In the genomic region with DNA sequence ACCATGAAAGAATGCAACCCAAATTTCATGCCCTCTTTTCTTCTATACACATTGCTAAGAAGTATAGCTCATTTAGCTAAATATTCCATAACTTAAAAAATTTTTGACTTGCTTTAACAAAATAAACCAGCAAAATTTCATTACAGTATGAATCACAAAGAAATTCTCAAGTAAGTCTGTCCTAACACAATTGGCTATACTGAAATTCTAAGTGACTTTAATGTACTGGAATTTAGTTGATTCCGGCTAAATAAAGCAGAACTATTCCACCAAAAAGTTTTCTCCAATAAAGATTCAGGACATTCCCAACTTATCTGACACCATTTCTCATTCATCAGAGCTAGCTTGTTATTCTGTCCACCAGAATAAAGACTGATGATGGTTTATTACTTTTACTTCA, we compare ENCODE assay signal across 24 cellular contexts. TPM values are rescaled to one million over a fixed set of nuclear protein-coding genes. Genes with fewer than 3 reads are reported as not detected.
DNase-seq lines count a peak whose midpoint lies in the region; ATAC-seq, FAIRE-seq and TF ChIP-seq lines count a peak whose summit lies in the region.
"Had no signal": no experiment of that assay in that cellular context is flagged by ENCODE, and none has a peak within 500 bp of the region (broad histone marks: within the 10 kb centered on the region; RNA-seq: fewer than 3 reads in every experiment).

No MANE protein-coding gene starts in this region.

- H4K20me1 ChIP-seq in SK-N-SH (ENCODE audit: insufficient read depth): no peaks in the 10 kb centered on the region

- 64% methylated on average over 1 of the region's 1 CpG for WGBS in SK-N-SH (ENCODE audit: low lambda C conversion rate)

- no peak overlapping the region for H3K4me2 ChIP-seq in SK-N-SH

- no peak for TF ChIP-seq RAD21 in SK-N-SH (IDR thresholded peaks at IDR 0.05; ENCODE audit: low read length)

- peak; percentile 68 for ATAC-seq in SK-N-SH treated with all-trans-retinoic acid at 6 μM for 48 hours
- no peak for ATAC-seq in HG03095 (IDR thresholded peaks at IDR 0.05; ENCODE audit: unreplicated experiment)
- ATAC-seq in GM18907 (IDR thresholded peaks at IDR 0.05; ENCODE audit: unreplicated experiment): no peak
- ATAC-seq: GM12878, HCT116 had no signal

- H3K4me1 ChIP-seq in SK-N-SH (ENCODE audit: control insufficient read depth in 1 of 2, insufficient read depth in 2 of 2, low read depth in 1 of 2, low read length in 1 of 2) (no peaks in the 10 kb centered on the region; a peak in 1 of 4 replicates), HAP-1 (no peaks in the 10 kb centered on the region; the same call in 1 of the 2 replicates)

- H3K9ac ChIP-seq in SK-N-SH: no peak overlapping the region
- H3K9ac ChIP-seq: GM23248 had no signal

- no peak for TF ChIP-seq CTCF in SK-N-SH (IDR thresholded peaks at IDR 0.05)

- in situ Hi-C loops in HAP-1 (cut with MboI; ENCODE audit: low sequenced_read_pairs): no loop called here

- TF ChIP-seq EP300 in SK-N-SH (IDR thresholded peaks at IDR 0.05; ENCODE audit: borderline replicate concordance in 1 of 2, low read depth in 1 of 2, low read length in 1 of 2): no peak

- H3K27ac ChIP-seq in SK-N-SH (ENCODE audit: low read depth in 2 of 2, low read length in 1 of 2): no peak overlapping the region
- H3K27ac ChIP-seq: 22Rv1, GM23248 had no signal

- FAIRE-seq in GM19239 (lab: Jason Lieb, UNC): peak; percentile 23
- FAIRE-seq: A204.1, GM12878, GM18507, H1 had no signal

- CTCF ChIA-PET in SK-N-SH (lab: Yijun Ruan, JAX): no interaction called here

- H3K9me3 ChIP-seq in SK-N-SH (no peaks in the 10 kb centered on the region), HAP-1 (no peaks in the 10 kb centered on the region)

- H3K27me3 ChIP-seq in SK-N-SH (ENCODE audit: insufficient read depth) (no peaks in the 10 kb centered on the region), HAP-1 (ENCODE audit: low read depth) (no peaks in the 10 kb centered on the region)

- DNase-seq in SK-N-SH (no peak), GM19239 (ENCODE audit: insufficient read length, low spot score) (no peak), dedifferentiated amniotic fluid mesenchymal stem cell (ENCODE audit: extremely low spot score) (peak; percentile 55), HAP-1 (ENCODE audit: low spot score in 2 of 2) (no peak)
- no peak for DNase-seq in activated naive CD4-positive, alpha-beta T cell treated with Interleukin-2 at 50 U/mL for 16 hours
- DNase-seq: ACHN; C1 segment of cervical spinal cord; Calu3; CD4-positive, alpha-beta memory T cell; COR-L47; DMS53; DMS79 treated with DMSO at 0.1 percent for 48 hours; GDM1; GM23248; H7 had no signal

- H3K9me2 ChIP-seq in SK-N-SH: no peaks in the 10 kb centered on the region

- H3F3A ChIP-seq in SK-N-SH (replicated peaks; ENCODE audit: insufficient read depth): peaks cover 8% of the 10 kb centered on the region

- no peak overlapping the region for H2AFZ ChIP-seq in SK-N-SH (ENCODE audit: low read depth)
- H2AFZ ChIP-seq: GM23248 had no signal

- H3K36me3 ChIP-seq in SK-N-SH (replicated peaks in 1 of 2; ENCODE audit: control insufficient read depth in 1 of 2, insufficient read depth in 2 of 2, low read length in 1 of 2) (peaks cover 20 to 36% of the 10 kb centered on the region in 2 experiments), HAP-1 (replicated peaks) (peaks cover 9% of the 10 kb centered on the region)

- no peak overlapping the region for H3K4me3 ChIP-seq in SK-N-SH (ENCODE audit: low read depth in 2 of 2, low read length in 1 of 2)
- H3K4me3 ChIP-seq in HAP-1: no peak overlapping the region
- H3K4me3 ChIP-seq: GM12878, GM23248 had no signal

- POLR2A ChIA-PET in SK-N-SH (lab: Yijun Ruan, JAX): no interaction called here

- peaks cover 82% of the 10 kb centered on the region for H3K79me2 ChIP-seq in SK-N-SH (ENCODE audit: insufficient read depth)

TF ChIP-seq in SK-N-SH treated with all-trans-retinoic acid at 6 μM for 48 hours, 23 proteins besides CTCF, POLR2A, EP300 and RAD21:
- no peak for TF ChIP-seq BACH2 (CRISPR knock-in tag; IDR thresholded peaks at IDR 0.05; ENCODE audit: borderline replicate concordance)
- TF ChIP-seq ISL1 (CRISPR knock-in tag; IDR thresholded peaks at IDR 0.05): peak; percentile 26

TF ChIP-seq in SK-N-SH, 30 proteins besides CTCF, POLR2A, EP300 and RAD21 (continues in another document):
- TF ChIP-seq NRF1 (IDR thresholded peaks at IDR 0.05; ENCODE audit: low read depth, low read length): no peak
- TF ChIP-seq RXRA (IDR thresholded peaks at IDR 0.05; ENCODE audit: borderline replicate concordance, low read depth): no peak
- no peak for TF ChIP-seq ELF1 (IDR thresholded peaks at IDR 0.05)
- no peak for TF ChIP-seq JUND (IDR thresholded peaks at IDR 0.05)
- TF ChIP-seq, protein P1, sequence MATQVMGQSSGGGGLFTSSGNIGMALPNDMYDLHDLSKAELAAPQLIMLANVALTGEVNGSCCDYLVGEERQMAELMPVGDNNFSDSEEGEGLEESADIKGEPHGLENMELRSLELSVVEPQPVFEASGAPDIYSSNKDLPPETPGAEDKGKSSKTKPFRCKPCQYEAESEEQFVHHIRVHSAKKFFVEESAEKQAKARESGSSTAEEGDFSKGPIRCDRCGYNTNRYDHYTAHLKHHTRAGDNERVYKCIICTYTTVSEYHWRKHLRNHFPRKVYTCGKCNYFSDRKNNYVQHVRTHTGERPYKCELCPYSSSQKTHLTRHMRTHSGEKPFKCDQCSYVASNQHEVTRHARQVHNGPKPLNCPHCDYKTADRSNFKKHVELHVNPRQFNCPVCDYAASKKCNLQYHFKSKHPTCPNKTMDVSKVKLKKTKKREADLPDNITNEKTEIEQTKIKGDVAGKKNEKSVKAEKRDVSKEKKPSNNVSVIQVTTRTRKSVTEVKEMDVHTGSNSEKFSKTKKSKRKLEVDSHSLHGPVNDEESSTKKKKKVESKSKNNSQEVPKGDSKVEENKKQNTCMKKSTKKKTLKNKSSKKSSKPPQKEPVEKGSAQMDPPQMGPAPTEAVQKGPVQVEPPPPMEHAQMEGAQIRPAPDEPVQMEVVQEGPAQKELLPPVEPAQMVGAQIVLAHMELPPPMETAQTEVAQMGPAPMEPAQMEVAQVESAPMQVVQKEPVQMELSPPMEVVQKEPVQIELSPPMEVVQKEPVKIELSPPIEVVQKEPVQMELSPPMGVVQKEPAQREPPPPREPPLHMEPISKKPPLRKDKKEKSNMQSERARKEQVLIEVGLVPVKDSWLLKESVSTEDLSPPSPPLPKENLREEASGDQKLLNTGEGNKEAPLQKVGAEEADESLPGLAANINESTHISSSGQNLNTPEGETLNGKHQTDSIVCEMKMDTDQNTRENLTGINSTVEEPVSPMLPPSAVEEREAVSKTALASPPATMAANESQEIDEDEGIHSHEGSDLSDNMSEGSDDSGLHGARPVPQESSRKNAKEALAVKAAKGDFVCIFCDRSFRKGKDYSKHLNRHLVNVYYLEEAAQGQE (IDR thresholded peaks at IDR 0.05; ENCODE audit: low read depth, low read length): no peak
- TF ChIP-seq, protein P2, sequence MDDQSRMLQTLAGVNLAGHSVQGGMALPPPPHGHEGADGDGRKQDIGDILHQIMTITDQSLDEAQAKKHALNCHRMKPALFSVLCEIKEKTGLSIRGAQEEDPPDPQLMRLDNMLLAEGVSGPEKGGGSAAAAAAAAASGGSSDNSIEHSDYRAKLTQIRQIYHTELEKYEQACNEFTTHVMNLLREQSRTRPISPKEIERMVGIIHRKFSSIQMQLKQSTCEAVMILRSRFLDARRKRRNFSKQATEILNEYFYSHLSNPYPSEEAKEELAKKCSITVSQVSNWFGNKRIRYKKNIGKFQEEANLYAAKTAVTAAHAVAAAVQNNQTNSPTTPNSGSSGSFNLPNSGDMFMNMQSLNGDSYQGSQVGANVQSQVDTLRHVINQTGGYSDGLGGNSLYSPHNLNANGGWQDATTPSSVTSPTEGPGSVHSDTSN (IDR thresholded peaks at IDR 0.05): no peak
- TF ChIP-seq TEAD4 (IDR thresholded peaks at IDR 0.05; ENCODE audit: borderline replicate concordance, insufficient read depth): no peak
- TF ChIP-seq TAF1 (IDR thresholded peaks at IDR 0.05; ENCODE audit: borderline replicate concordance, low read depth, low read length): no peak
- TF ChIP-seq, protein P3, sequence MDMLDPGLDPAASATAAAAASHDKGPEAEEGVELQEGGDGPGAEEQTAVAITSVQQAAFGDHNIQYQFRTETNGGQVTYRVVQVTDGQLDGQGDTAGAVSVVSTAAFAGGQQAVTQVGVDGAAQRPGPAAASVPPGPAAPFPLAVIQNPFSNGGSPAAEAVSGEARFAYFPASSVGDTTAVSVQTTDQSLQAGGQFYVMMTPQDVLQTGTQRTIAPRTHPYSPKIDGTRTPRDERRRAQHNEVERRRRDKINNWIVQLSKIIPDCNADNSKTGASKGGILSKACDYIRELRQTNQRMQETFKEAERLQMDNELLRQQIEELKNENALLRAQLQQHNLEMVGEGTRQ (IDR thresholded peaks at IDR 0.05; ENCODE audit: borderline replicate concordance, low read depth, low read length): no peak
- TF ChIP-seq YY1 (IDR thresholded peaks at IDR 0.05; ENCODE audit: low read depth): no peak
- no peak for TF ChIP-seq SMC3 (IDR thresholded peaks at IDR 0.05; ENCODE audit: low read depth, low read length)
- TF ChIP-seq FOXJ3 (CRISPR knock-in tag; IDR thresholded peaks at IDR 0.05): no peak
- TF ChIP-seq, protein P4, sequence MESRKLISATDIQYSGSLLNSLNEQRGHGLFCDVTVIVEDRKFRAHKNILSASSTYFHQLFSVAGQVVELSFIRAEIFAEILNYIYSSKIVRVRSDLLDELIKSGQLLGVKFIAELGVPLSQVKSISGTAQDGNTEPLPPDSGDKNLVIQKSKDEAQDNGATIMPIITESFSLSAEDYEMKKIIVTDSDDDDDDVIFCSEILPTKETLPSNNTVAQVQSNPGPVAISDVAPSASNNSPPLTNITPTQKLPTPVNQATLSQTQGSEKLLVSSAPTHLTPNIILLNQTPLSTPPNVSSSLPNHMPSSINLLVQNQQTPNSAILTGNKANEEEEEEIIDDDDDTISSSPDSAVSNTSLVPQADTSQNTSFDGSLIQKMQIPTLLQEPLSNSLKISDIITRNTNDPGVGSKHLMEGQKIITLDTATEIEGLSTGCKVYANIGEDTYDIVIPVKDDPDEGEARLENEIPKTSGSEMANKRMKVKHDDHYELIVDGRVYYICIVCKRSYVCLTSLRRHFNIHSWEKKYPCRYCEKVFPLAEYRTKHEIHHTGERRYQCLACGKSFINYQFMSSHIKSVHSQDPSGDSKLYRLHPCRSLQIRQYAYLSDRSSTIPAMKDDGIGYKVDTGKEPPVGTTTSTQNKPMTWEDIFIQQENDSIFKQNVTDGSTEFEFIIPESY (IDR thresholded peaks at IDR 0.05; ENCODE audit: borderline replicate concordance, low read depth): no peak
- TF ChIP-seq NFIC (IDR thresholded peaks at IDR 0.05; ENCODE audit: borderline replicate concordance): no peak
- TF ChIP-seq EZH2phosphoT487 (IDR thresholded peaks at IDR 0.05; ENCODE audit: borderline replicate concordance, low read depth): no peak

RNA-seq across cellular contexts. Expression of a gene that starts 23.8 kb away (rescaled TPM):
- 27.2 and 29.8 TPM in 2 replicates for polyA plus RNA-seq in SK-N-SH (2012; rRNA removed)
- 35.1 and 44.4 TPM in 2 replicates for polyA plus RNA-seq in SK-N-SH (2012; cell fraction: cytosol; rRNA removed)
- polyA plus RNA-seq in SK-N-SH (2012; cell fraction: nucleus; rRNA removed): 24.2 and 39.5 TPM in 2 replicates
